ENCODE assay signal across 22 cellular contexts in genomic region chr7:28243861-28244260, GRCh38.
A peak's percentile ranks its signal among the peaks of the same experiment; 100 is the strongest.
DNase-seq lines count a peak whose midpoint lies in the region; ATAC-seq, FAIRE-seq and TF ChIP-seq lines count a peak whose summit lies in the region.
"Had no signal": no experiment of that assay in that cellular context is flagged by ENCODE, and none has a peak within 500 bp of the region (broad histone marks: within the 10 kb centered on the region; RNA-seq: fewer than 3 reads in every experiment).

No MANE protein-coding gene starts in this region.

- H2AK5ac ChIP-seq in H1 (ENCODE audit: low read depth, low read length) (no peak overlapping the region), mesendoderm (ENCODE audit: low read length) (no peak overlapping the region)

- H3K27me3 ChIP-seq in H1 (replicated peaks in 1 of 4; ENCODE audit: control insufficient read depth in 3 of 4, extremely low read depth in 1 of 4, insufficient read depth in 3 of 4, low read length in 3 of 4): no peaks in the 10 kb centered on the region
- no peaks in the 10 kb centered on the region for H3K27me3 ChIP-seq in mesendoderm (ENCODE audit: insufficient read depth, low read length, poor library complexity)
- H3K27me3 ChIP-seq in sigmoid colon: no peaks in the 10 kb centered on the region
- H3K27me3 ChIP-seq: BLaER1 had no signal

- H3K9me3 ChIP-seq in H1 (ENCODE audit: insufficient read depth in 2 of 2, low read depth in 1 of 2, low read length in 1 of 2): no peaks in the 10 kb centered on the region; a peak in 1 of 4 replicates
- H3K9me3 ChIP-seq in sigmoid colon: no peaks in the 10 kb centered on the region
- H3K9me3 ChIP-seq: A549, BLaER1, Caco-2, HAP-1 had no signal

- H3K4ac ChIP-seq in H1 (replicated peaks; ENCODE audit: insufficient read length, low read depth, low read length): no peak overlapping the region
- no peak overlapping the region for H3K4ac ChIP-seq in mesendoderm (ENCODE audit: low read depth, low read length)

- WGBS in H1 (ENCODE audit: extremely low coverage in 1 of 2, insufficient coverage in 1 of 2, insufficient read length in 1 of 2, insufficient replicate concordance in 2 of 2, low coverage in 1 of 2, low lambda C conversion rate in 2 of 2, missing lambda C conversion rate in 1 of 2), 2 experiments: 88% methylated on average over 5 of the region's 5 CpGs; no CpG with 5 or more reads in 1 of the 2 experiments
- WGBS in mesendoderm (ENCODE audit: extremely low coverage, insufficient coverage, low lambda C conversion rate): no CpG with 5 or more reads among the region's 5 CpGs
- 95 to 96% methylated on average over 5 of the region's 5 CpGs for WGBS in sigmoid colon, 2 donors

- no peak overlapping the region for H3K14ac ChIP-seq in H1 (ENCODE audit: insufficient read length)

- FAIRE-seq in H1 (lab: Jason Lieb, UNC): no peak
- FAIRE-seq: A549, G401.6, GM12891, GM18507, H54 had no signal

- H4K91ac ChIP-seq in H1 (replicated peaks; ENCODE audit: insufficient read length, low read length): no peak overlapping the region

- no peak for TF ChIP-seq CTCF in AG10803 (conservative IDR thresholded peaks at IDR 0.05; ENCODE audit: low read length)
- no peak for TF ChIP-seq CTCF in H1 (IDR thresholded peaks at IDR 0.05; ENCODE audit: control extremely low read depth in 1 of 3, insufficient read depth in 1 of 3, low read depth in 1 of 3, low read length in 3 of 3)
- no peak for TF ChIP-seq CTCF in sigmoid colon (IDR thresholded peaks at IDR 0.05)

- no peak for TF ChIP-seq EP300 in H1 (IDR thresholded peaks at IDR 0.05; ENCODE audit: borderline replicate concordance in 1 of 2, low read depth in 2 of 2, low read length in 2 of 2)
- no peak for TF ChIP-seq EP300 in sigmoid colon (IDR thresholded peaks at IDR 0.05)

- H2AFZ ChIP-seq in H1 (ENCODE audit: low read length): no peak overlapping the region
- H2AFZ ChIP-seq: GM23338 had no signal

- H3K18ac ChIP-seq in H1 (ENCODE audit: extremely low read depth, low read length) (no peak overlapping the region), mesendoderm (ENCODE audit: low read length) (no peak overlapping the region)

- H3K56ac ChIP-seq in H1 (replicated peaks; ENCODE audit: insufficient read length, low read depth, low read length): no peak overlapping the region
- H3K56ac ChIP-seq in mesendoderm (ENCODE audit: low read length): no peak overlapping the region

- no peak overlapping the region for H2BK15ac ChIP-seq in H1 (ENCODE audit: low read length)
- H2BK15ac ChIP-seq in mesendoderm (replicated peaks; ENCODE audit: low read depth): no peak overlapping the region

- H3K36me3 ChIP-seq in H1 (ENCODE audit: control insufficient read depth in 2 of 4, insufficient read depth in 4 of 4, low read length in 3 of 4) (no peaks in the 10 kb centered on the region), mesendoderm (ENCODE audit: control insufficient read depth, insufficient read depth, low read length) (no peaks in the 10 kb centered on the region), sigmoid colon (no peaks in the 10 kb centered on the region)
- H3K36me3 ChIP-seq: BLaER1, HAP-1 had no signal

- H3K79me1 ChIP-seq in H1 (ENCODE audit: low read depth, low read length): no peaks in the 10 kb centered on the region
- H3K79me1 ChIP-seq in mesendoderm (ENCODE audit: low read length): no peaks in the 10 kb centered on the region

- H3K79me2 ChIP-seq in H1 (ENCODE audit: control insufficient read depth in 1 of 2, insufficient read depth in 2 of 2, low read length in 2 of 2): no peaks in the 10 kb centered on the region
- no peaks in the 10 kb centered on the region for H3K79me2 ChIP-seq in mesendoderm (ENCODE audit: control insufficient read depth, insufficient read depth, low read length)

- POLR2A ChIA-PET in H1 (lab: Charles Lee; ENCODE audit: partially characterized antibody): no interaction called here

- H3K27ac ChIP-seq in H1 (ENCODE audit: low read depth, low read length) (no peak overlapping the region), mesendoderm (ENCODE audit: low read depth, low read length) (no peak overlapping the region), sigmoid colon (no peak overlapping the region)
- H3K27ac ChIP-seq: A549, BLaER1, C4-2B had no signal

- peaks cover 0 to 7% (median 0%) of the 10 kb centered on the region in 4 experiments; a peak in 1 of 7 replicates for H3K4me1 ChIP-seq in H1 (replicated peaks in 1 of 4; ENCODE audit: control insufficient read depth in 3 of 4, insufficient read depth in 4 of 4, low read length in 3 of 4)
- H3K4me1 ChIP-seq in mesendoderm (ENCODE audit: control insufficient read depth, low read depth, low read length): no peaks in the 10 kb centered on the region
- H3K4me1 ChIP-seq in sigmoid colon: no peaks in the 10 kb centered on the region
- H3K4me1 ChIP-seq: A549, BLaER1, Caco-2, HAP-1 had no signal

- intact Hi-C loops in sigmoid colon (cut with DNase I): no loop called here

- no peaks in the 10 kb centered on the region for H3K23me2 ChIP-seq in H1 (ENCODE audit: low read depth, low read length)

- H2BK20ac ChIP-seq in H1 (ENCODE audit: low read length): peak overlapping the region; percentile 82; the same call in 1 of the 2 replicates

- H2BK12ac ChIP-seq in H1 (ENCODE audit: low read depth, low read length): no peak overlapping the region

- H3K23ac ChIP-seq in H1 (ENCODE audit: insufficient read length) (no peak overlapping the region), mesendoderm (ENCODE audit: low read length) (no peak overlapping the region)

- no peaks in the 10 kb centered on the region for H4K20me1 ChIP-seq in H1 (replicated peaks in 1 of 2; ENCODE audit: control insufficient read depth in 1 of 2, insufficient read depth in 2 of 2, low read length in 2 of 2)
- H4K20me1 ChIP-seq: BLaER1 had no signal

- H4K5ac ChIP-seq in H1 (ENCODE audit: insufficient read length, low read depth, low read length) (no peak overlapping the region), mesendoderm (ENCODE audit: low read length) (no peak overlapping the region)

- no peak for TF ChIP-seq RAD21 in H1 (IDR thresholded peaks at IDR 0.05 in 1 of 2, conservative IDR thresholded peaks at IDR 0.05 in 1 of 2; ENCODE audit: low read depth in 2 of 2, low read length in 2 of 2)

- TF ChIP-seq POLR2A in H1 (IDR thresholded peaks at IDR 0.05; ENCODE audit: control extremely low read depth in 1 of 2, low read depth in 2 of 2, low read length in 2 of 2): no peak
- TF ChIP-seq POLR2A in sigmoid colon (IDR thresholded peaks at IDR 0.05): no peak

- no peak overlapping the region for H3K4me3 ChIP-seq in AG10803 (ENCODE audit: low read length)
- no peak overlapping the region for H3K4me3 ChIP-seq in H1 (ENCODE audit: extremely low read depth in 1 of 4, insufficient read depth in 2 of 4, low read depth in 3 of 4, low read length in 4 of 4)
- no peak overlapping the region for H3K4me3 ChIP-seq in mesendoderm (ENCODE audit: low read length)
- H3K4me3 ChIP-seq in sigmoid colon: no peak overlapping the region
- H3K4me3 ChIP-seq: A549, BLaER1, GM23338, HAP-1 had no signal

- H2BK120ac ChIP-seq in H1 (replicated peaks; ENCODE audit: low read depth, low read length) (no peak overlapping the region), mesendoderm (ENCODE audit: low read depth, low read length) (no peak overlapping the region)

- H3K4me2 ChIP-seq in H1 (ENCODE audit: insufficient read depth in 1 of 2, low read depth in 2 of 2, low read length in 2 of 2) (no peak overlapping the region), mesendoderm (ENCODE audit: low read length) (no peak overlapping the region)
- H3K4me2 ChIP-seq: A549, BLaER1, GM23338 had no signal

- H4K8ac ChIP-seq in H1 (ENCODE audit: extremely low read depth, insufficient read depth, low read length) (no peak overlapping the region), mesendoderm (ENCODE audit: low read depth, low read length) (no peak overlapping the region)

- ATAC-seq in HG03097 (IDR thresholded peaks at IDR 0.05; ENCODE audit: low FRiP score, unreplicated experiment) (no peak), HG03045 (IDR thresholded peaks at IDR 0.05; ENCODE audit: unreplicated experiment) (no peak)
- ATAC-seq: A549; CD8-positive, alpha-beta T cell; GM23338 had no signal

- H2BK5ac ChIP-seq in H1 (ENCODE audit: low read depth, low read length) (no peak overlapping the region), mesendoderm (ENCODE audit: low read length) (no peak overlapping the region)

- H3K9ac ChIP-seq in H1 (replicated peaks in 1 of 4; ENCODE audit: extremely low read depth in 1 of 4, low read depth in 3 of 4, low read length in 3 of 4) (no peak overlapping the region), mesendoderm (ENCODE audit: low read length) (no peak overlapping the region)
- H3K9ac ChIP-seq: BLaER1 had no signal

- DNase-seq in AG10803 (ENCODE audit: low read depth) (peak; percentile 13), GM04504 (ENCODE audit: low read depth) (peak; percentile 3), H1 (ENCODE audit: low read depth in 1 of 2, low spot score in 2 of 2) (no peak), mesendoderm (peak; percentile 50), sigmoid colon (no peak)
- DNase-seq: 8988T; Caco-2; CD4-positive, CD25-positive, alpha-beta regulatory T cell; CD8-positive, alpha-beta T cell; DMS153; DND-41 had no signal

- CTCF ChIA-PET in H1 (lab: Charles Lee; ENCODE audit: partially characterized antibody): no interaction called here

TF ChIP-seq in H1, 55 proteins besides CTCF, POLR2A, EP300 and RAD21 (continues in another document):
- TF ChIP-seq KDM1A (IDR thresholded peaks at IDR 0.05; ENCODE audit: borderline replicate concordance, low read length) (no peak), EZH2 (IDR thresholded peaks at IDR 0.05; ENCODE audit: low read depth, low read length, severe bottlenecking) (no peak), SIRT6 (IDR thresholded peaks at IDR 0.05; ENCODE audit: low read length) (no peak), CHD2 (IDR thresholded peaks at IDR 0.05; ENCODE audit: low read length) (no peak), YY1 (IDR thresholded peaks at IDR 0.05; ENCODE audit: low read depth, low read length) (no peak), EGR1 (IDR thresholded peaks at IDR 0.05; ENCODE audit: borderline replicate concordance, low read depth, low read length) (no peak), POLR2AphosphoS5 (IDR thresholded peaks at IDR 0.05; ENCODE audit: low read depth, low read length) (no peak), SIN3A (conservative IDR thresholded peaks at IDR 0.05 in 1 of 2, IDR thresholded peaks at IDR 0.05 in 1 of 2; ENCODE audit: low read depth in 1 of 2, low read length in 2 of 2) (no peak), RBBP5 (IDR thresholded peaks at IDR 0.05; ENCODE audit: borderline replicate concordance, low read depth, low read length) (no peak), SIX5 (IDR thresholded peaks at IDR 0.05; ENCODE audit: low read depth, low read length) (no peak), POU5F1 (IDR thresholded peaks at IDR 0.05; ENCODE audit: low read depth, low read length) (no peak), USF2 (IDR thresholded peaks at IDR 0.05; ENCODE audit: low read length) (no peak)

Comparison
In these comparisons a context has a peak if more than half of its experiments do, and no peak if none do; other contexts are left out.
1. DNase-seq: peak in AG10803 (single experiment), GM04504 (single experiment) and mesendoderm (single experiment); none in H1 (0 of 2) and sigmoid colon (single experiment).